ENCODE assay signal across 18 cellular contexts in the genomic region with DNA sequence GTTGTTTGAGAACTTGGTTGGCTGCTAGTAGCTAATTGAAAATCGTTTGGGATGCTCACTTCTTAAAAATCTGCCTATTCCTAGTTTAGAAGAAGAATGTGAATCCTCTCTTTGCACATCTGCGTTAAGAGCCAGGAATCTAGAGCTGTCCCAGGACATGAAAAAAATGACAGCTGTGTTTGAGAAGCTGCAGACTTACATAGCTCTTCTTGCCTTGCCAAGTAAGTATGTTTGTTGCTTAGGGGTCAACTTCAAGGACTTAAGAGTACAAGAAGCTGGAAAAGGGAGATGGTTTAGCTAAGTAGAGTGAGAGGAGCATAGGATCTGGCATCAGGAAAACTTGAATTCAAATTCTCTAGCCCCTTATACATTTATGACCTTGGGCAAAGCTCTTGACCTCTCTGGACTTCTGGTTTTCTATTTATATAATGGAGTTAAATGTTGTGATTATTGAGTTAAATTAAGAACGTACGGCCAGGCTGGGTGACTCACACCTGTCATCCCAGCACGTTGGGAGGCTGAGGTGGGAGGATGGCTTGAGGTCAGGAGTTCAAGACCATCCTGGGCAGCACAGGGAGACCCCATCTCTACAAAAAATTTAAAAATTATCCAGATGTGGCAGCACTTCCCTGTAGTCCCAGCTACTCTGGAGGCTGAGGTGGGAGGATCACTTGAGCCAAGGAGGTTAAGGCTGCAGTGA. TPM values are rescaled to one million over a fixed set of nuclear protein-coding genes. Genes with fewer than 3 reads are reported as not detected.
DNase-seq lines count a peak whose midpoint lies in the region; ATAC-seq and TF ChIP-seq lines count a peak whose summit lies in the region.
"Had no signal": no experiment of that assay in that cellular context is flagged by ENCODE, and none has a peak within 500 bp of the region (broad histone marks: within the 10 kb centered on the region; RNA-seq: fewer than 3 reads in every experiment).

No MANE protein-coding gene starts in this region.

- TF ChIP-seq EP300 in gastroesophageal sphincter (IDR thresholded peaks at IDR 0.05), result no peak

- no peak overlapping the region for H3K14ac ChIP-seq in mesenchymal stem cell (ENCODE audit: low read length in 2 of 2)

- H2BK12ac ChIP-seq in mesenchymal stem cell (ENCODE audit: low read length in 2 of 2), result peak overlapping the region in 1 of 2 experiments; percentile 54

- no peak overlapping the region for H3K4ac ChIP-seq in mesenchymal stem cell (ENCODE audit: low read depth in 1 of 2, low read length in 2 of 2)

- DNase-seq in activated CD4-positive, alpha-beta T cell treated with anti-CD3 and anti-CD28 coated beads for 36 hours, result no peak
- no peak for DNase-seq in activated CD4-positive, alpha-beta T cell treated with anti-CD3 and anti-CD28 coated beads for 4 hours
- DNase-seq in mesenchymal stem cell, result peak; percentile 82
- DNase-seq in left colon, result no peak
- no peak for DNase-seq in OCI-M1 (lab: John Stamatoyannopoulos, UW)
- DNase-seq: activated naive CD4-positive, alpha-beta T cell; Calu3; H9; NCI-H1105; NCI-H2081; right lobe of liver; stimulated activated CD4-positive, alpha-beta T cell treated with anti-CD3 and anti-CD28 coated beads, Interleukin-2, amount 100 ng/mL, for 24 hours had no signal

- 19 to 28% methylated on average over 5 of the region's 5 CpGs for WGBS in gastroesophageal sphincter (ENCODE audit: low coverage in 1 of 2), 2 donors
- 5% methylated on average over 4 of the region's 5 CpGs for WGBS in mesenchymal stem cell

- CTCF ChIA-PET in activated CD4-positive, alpha-beta T cell treated with anti-CD3 and anti-CD28 coated beads for 36 hours (lab: Charles Lee), result no interaction called here

- H3K18ac ChIP-seq in mesenchymal stem cell (ENCODE audit: low read depth in 1 of 2, low read length in 2 of 2), result no peak overlapping the region

- H3K9ac ChIP-seq in mesenchymal stem cell (ENCODE audit: low read length) (no peak overlapping the region), stomach smooth muscle (ENCODE audit: low read length in 2 of 2) (peak overlapping the region in 1 of 2 donors; percentile 10)

- no peak overlapping the region for H4K8ac ChIP-seq in mesenchymal stem cell (ENCODE audit: low read length)

- no peak for ATAC-seq in activated CD4-positive, alpha-beta T cell treated with anti-CD3 and anti-CD28 coated beads for 36 hours
- ATAC-seq in gastroesophageal sphincter, result peak; percentile 87
- ATAC-seq in GM21737 (IDR thresholded peaks at IDR 0.05; ENCODE audit: unreplicated experiment), result no peak
- ATAC-seq in left colon, result no peak

- H4K91ac ChIP-seq in mesenchymal stem cell (ENCODE audit: low read length), result no peak overlapping the region

- no peak overlapping the region for H2BK15ac ChIP-seq in mesenchymal stem cell (ENCODE audit: low read depth, poor library complexity, severe bottlenecking)

- H3K79me1 ChIP-seq in mesenchymal stem cell (replicated peaks; ENCODE audit: low read length, poor library complexity, severe bottlenecking), result no peaks in the 10 kb centered on the region

- H3K9me3 ChIP-seq in gastroesophageal sphincter (no peaks in the 10 kb centered on the region), mesenchymal stem cell (ENCODE audit: control insufficient read depth, low read length) (no peaks in the 10 kb centered on the region), stomach smooth muscle (ENCODE audit: control insufficient read depth in 2 of 2, low read length in 2 of 2) (peaks cover 0 to 6% of the 10 kb centered on the region in 2 donors)

- H3K4me1 Mint-ChIP-seq in activated CD4-positive, alpha-beta T cell treated with anti-CD3 and anti-CD28 coated beads for 36 hours, result no peaks in the 10 kb centered on the region

- POLR2A ChIA-PET in activated CD4-positive, alpha-beta T cell treated with anti-CD3 and anti-CD28 coated beads for 36 hours (lab: Charles Lee), result no interaction called here

- TF ChIP-seq POLR2A in gastroesophageal sphincter (IDR thresholded peaks at IDR 0.05), result no peak

- H2BK120ac ChIP-seq in mesenchymal stem cell (ENCODE audit: low read depth, low read length), result no peak overlapping the region

- intact Hi-C loops in activated CD4-positive, alpha-beta T cell treated with anti-CD3 and anti-CD28 coated beads for 36 hours (cut with DNase I, micrococcal nuclease), result no loop called here
- intact Hi-C loops in left colon (cut with DNase I, micrococcal nuclease), result loop anchor here in 1 of 2 donors (5.0 to 10.0 kb wide), 2 partner anchors 53 to 110 kb away; no protein-coding TSS in a partner anchor

- H3K27me3 Mint-ChIP-seq in activated CD4-positive, alpha-beta T cell treated with anti-CD3 and anti-CD28 coated beads for 36 hours, result no peaks in the 10 kb centered on the region
- H3K27me3 Mint-ChIP-seq: stimulated activated naive CD8-positive, alpha-beta T cell treated with anti-CD3 and anti-CD28 coated beads, Interleukin-15, Interleukin-2, amounts not matched to agents 100 ng/mL and 50 ng/mL, for 24 hours had no signal

- no peaks in the 10 kb centered on the region for H3K9me3 Mint-ChIP-seq in activated CD4-positive, alpha-beta T cell treated with anti-CD3 and anti-CD28 coated beads for 36 hours (ENCODE audit: low read depth)
- H3K9me3 Mint-ChIP-seq: H9; stimulated activated naive CD8-positive, alpha-beta T cell treated with anti-CD3 and anti-CD28 coated beads, Interleukin-15, Interleukin-2, amounts not matched to agents 100 ng/mL and 50 ng/mL, for 24 hours had no signal

- H2BK5ac ChIP-seq in mesenchymal stem cell (ENCODE audit: low read depth, low read length, poor library complexity, severe bottlenecking), result no peak overlapping the region

- H3K27ac ChIP-seq in gastroesophageal sphincter, result peak overlapping the region; percentile 88 to 90 (median 88)
- no peak overlapping the region for H3K27ac ChIP-seq in mesenchymal stem cell (ENCODE audit: low read length, poor library complexity, severe bottlenecking)
- peak overlapping the region; percentile 88 for H3K27ac ChIP-seq in stomach smooth muscle (ENCODE audit: low read length)
- H3K27ac ChIP-seq: 22Rv1, right lobe of liver, RWPE1 had no signal

- H3K36me3 ChIP-seq in gastroesophageal sphincter, result peaks cover 0 to 14% of the 10 kb centered on the region in 2 donors
- peaks cover 10 to 18% of the 10 kb centered on the region in 2 experiments for H3K36me3 ChIP-seq in mesenchymal stem cell (ENCODE audit: control insufficient read depth in 1 of 2, insufficient read depth in 2 of 2, low read depth in 1 of 2, low read length in 2 of 2)
- H3K36me3 ChIP-seq in stomach smooth muscle (ENCODE audit: control insufficient read depth in 2 of 2, insufficient read depth in 2 of 2, low read length in 2 of 2), result peaks cover 0 to 2% of the 10 kb centered on the region in 2 donors
- H3K36me3 ChIP-seq: right lobe of liver had no signal

- no peak overlapping the region for H3K4me3 Mint-ChIP-seq in activated CD4-positive, alpha-beta T cell treated with anti-CD3 and anti-CD28 coated beads for 36 hours
- H3K4me3 Mint-ChIP-seq: H9; stimulated activated naive CD8-positive, alpha-beta T cell treated with anti-CD3 and anti-CD28 coated beads, Interleukin-15, Interleukin-2, amounts not matched to agents 100 ng/mL and 50 ng/mL, for 24 hours had no signal

- H3K4me3 ChIP-seq in gastroesophageal sphincter (no peak overlapping the region), mesenchymal stem cell (ENCODE audit: insufficient read depth in 1 of 2, low read depth in 1 of 2, low read length in 2 of 2) (no peak overlapping the region), stomach smooth muscle (ENCODE audit: low read length in 2 of 2) (no peak overlapping the region)
- H3K4me3 ChIP-seq: right lobe of liver had no signal

- no peak for TF ChIP-seq CTCF in gastroesophageal sphincter (IDR thresholded peaks at IDR 0.05)

- no peak overlapping the region for H2AFZ ChIP-seq in mesenchymal stem cell (ENCODE audit: low read depth, low read length)

- peaks cover 29% of the 10 kb centered on the region for H3K36me3 Mint-ChIP-seq in activated CD4-positive, alpha-beta T cell treated with anti-CD3 and anti-CD28 coated beads for 36 hours (ENCODE audit: low read depth)

- H3K27ac Mint-ChIP-seq in activated CD4-positive, alpha-beta T cell treated with anti-CD3 and anti-CD28 coated beads for 36 hours, result peak overlapping the region; percentile 10
- H3K27ac Mint-ChIP-seq: H9; stimulated activated naive CD8-positive, alpha-beta T cell treated with anti-CD3 and anti-CD28 coated beads, Interleukin-15, Interleukin-2, amounts not matched to agents 100 ng/mL and 50 ng/mL, for 24 hours had no signal

- no peak overlapping the region for H3K23ac ChIP-seq in mesenchymal stem cell (ENCODE audit: low read length in 2 of 2)

- H3K27me3 ChIP-seq in gastroesophageal sphincter (no peaks in the 10 kb centered on the region), mesenchymal stem cell (ENCODE audit: control insufficient read depth in 1 of 2, insufficient read depth in 1 of 2, low read length in 2 of 2) (no peaks in the 10 kb centered on the region), stomach smooth muscle (ENCODE audit: control insufficient read depth in 1 of 2, insufficient read depth in 2 of 2, low read length in 2 of 2) (no peaks in the 10 kb centered on the region)
- H3K27me3 ChIP-seq: right lobe of liver had no signal

- no peak overlapping the region for H2AK5ac ChIP-seq in mesenchymal stem cell (ENCODE audit: low read length, severe bottlenecking)

- no peak overlapping the region for H3K4me2 ChIP-seq in mesenchymal stem cell (ENCODE audit: low read length, poor library complexity, severe bottlenecking)

- H3K4me1 ChIP-seq in gastroesophageal sphincter, result peaks cover 5 to 66% (median 15%) of the 10 kb centered on the region in 3 donors
- no peaks in the 10 kb centered on the region for H3K4me1 ChIP-seq in mesenchymal stem cell (ENCODE audit: control insufficient read depth, insufficient read depth, low read depth, low read length)
- peaks cover 24% of the 10 kb centered on the region for H3K4me1 ChIP-seq in stomach smooth muscle (ENCODE audit: control insufficient read depth, insufficient read depth, low read length)

RNA-seq across cellular contexts. Expression of a gene that starts 34.2 kb away (rescaled TPM):
- total RNA-seq in activated CD4-positive, alpha-beta T cell treated with anti-CD3 and anti-CD28 coated beads for 36 hours, result 10 to 100 TPM; 22.1 to 23.3 TPM
- total RNA-seq in gastroesophageal sphincter, result 10 to 100 TPM; 45.0 to 73.8 (median 58.8) TPM
- 17.5 TPM for polyA plus RNA-seq in mesenchymal stem cell (2013, experiment 1 of 2)
- polyA plus RNA-seq in mesenchymal stem cell (2013, experiment 2 of 2), result 20.3 TPM
- total RNA-seq in left colon, result 10 to 100 TPM; 20.1 to 25.2 TPM

RNA-seq across cellular contexts. Expression of a gene that starts 55.2 kb away (rescaled TPM):
- 1 to 10 TPM in 1 of 2 experiments, under 1 TPM in 1; 0.97 to 1.3 TPM for total RNA-seq in activated CD4-positive, alpha-beta T cell treated with anti-CD3 and anti-CD28 coated beads for 36 hours
- total RNA-seq in gastroesophageal sphincter (100 to 1,000 TPM; 118 to 263 (median 158) TPM), left colon (10 to 100 TPM in 1 of 2 donors, 1 to 10 TPM in 1; 3.4 to 13.3 TPM)
- 11.2 TPM for polyA plus RNA-seq in mesenchymal stem cell (2013, experiment 1 of 2)
- polyA plus RNA-seq in mesenchymal stem cell (2013, experiment 2 of 2), result 11.4 TPM

Comparison
In these comparisons a context has a peak if more than half of its experiments do, and no peak if none do; other contexts are left out.
1. RNA of a gene that starts 55.2 kb away (total RNA-seq): 118 to 263 TPM in gastroesophageal sphincter; 3.4 to 13.3 TPM in left colon and 0.97 to 1.3 TPM in activated CD4-positive, alpha-beta T cell treated with anti-CD3 and anti-CD28 coated beads for 36 hours; every median in the first group is over 4 times any median in the second.